Comparison of ENCODE assay signal across 1 cellular context in genomic region chr3:69180869-69181591, GRCh38.
TF ChIP-seq lines count a peak whose summit lies in the region.

No MANE protein-coding gene starts in this region.

TF ChIP-seq in GM23338, 12 proteins besides CTCF, POLR2A, EP300 and RAD21 (continued from another document):
- TF ChIP-seq ZNF462 (CRISPR knock-in tag; IDR thresholded peaks at IDR 0.05): no peak
- TF ChIP-seq EZH2phosphoT487 (IDR thresholded peaks at IDR 0.05; ENCODE audit: unreplicated experiment): no peak
- TF ChIP-seq ZNF331 (CRISPR knock-in tag; IDR thresholded peaks at IDR 0.05; ENCODE audit: low read depth): no peak
- TF ChIP-seq POLR2AphosphoS5 (IDR thresholded peaks at IDR 0.05; ENCODE audit: low read depth): no peak
- TF ChIP-seq ZNF114 (CRISPR knock-in tag; IDR thresholded peaks at IDR 0.05): no peak
- no peak for TF ChIP-seq JUNB (IDR thresholded peaks at IDR 0.05; ENCODE audit: unreplicated experiment)
- TF ChIP-seq CREB1 (CRISPR knock-in tag; IDR thresholded peaks at IDR 0.05; ENCODE audit: low read depth): no peak
- no peak for TF ChIP-seq NANOG (IDR thresholded peaks at IDR 0.05; ENCODE audit: borderline replicate concordance)
- no peak for TF ChIP-seq STAT1 (IDR thresholded peaks at IDR 0.05; ENCODE audit: unreplicated experiment)
